Comparison of ENCODE assay signal across 10 cellular contexts in the genomic region with DNA sequence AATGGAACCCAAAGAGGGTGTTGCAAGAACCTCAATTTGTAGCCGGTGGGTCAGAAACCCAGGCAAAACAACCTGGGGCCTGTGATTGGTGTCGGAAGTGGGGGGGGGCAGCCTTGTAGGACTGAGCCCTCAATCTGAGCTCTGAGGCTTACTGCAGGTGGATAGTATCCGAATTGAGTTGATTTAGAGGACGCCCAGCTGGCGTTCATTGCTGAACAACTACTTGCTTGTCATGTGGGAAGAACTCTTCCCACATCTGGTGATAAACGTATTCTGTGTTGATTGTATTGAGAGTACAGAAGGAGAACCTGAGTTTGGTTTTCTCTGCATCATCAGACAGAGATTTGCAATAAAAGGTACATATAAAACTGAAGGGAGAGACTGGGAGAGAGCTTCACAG.
"Had no signal": no experiment of that assay in that cellular context is flagged by ENCODE, and none has a peak within 500 bp of the region (broad histone marks: within the 10 kb centered on the region; RNA-seq: fewer than 3 reads in every experiment).

No MANE protein-coding gene starts in this region.

- H3K36me3 ChIP-seq: brain microvascular endothelial cell, left ventricle myocardium inferior had no signal

- H3K27me3 ChIP-seq: brain microvascular endothelial cell had no signal

- FAIRE-seq: kidney had no signal

- H3K4me3 ChIP-seq: left ventricle myocardium inferior had no signal

- DNase-seq: activated CD4-positive, CD25-positive, alpha-beta regulatory T cell; brain microvascular endothelial cell; cerebellar nuclear complex; effector memory CD8-positive, alpha-beta T cell; kidney; left ventricle myocardium inferior; nephron progenitor cell; stimulated activated CD4-positive, alpha-beta T cell treated with anti-CD3 and anti-CD28 coated beads, Interleukin-12 subunit alpha, Interleukin-12 subunit beta, amount 100 ng/mL, for 4 hours; stimulated activated naive CD8-positive, alpha-beta T cell treated with anti-CD3 and anti-CD28 coated beads, Interleukin-15, Interleukin-2, amounts not matched to agents 100 U/mL and 50 U/mL, for 24 hours; T-helper 17 cell had no signal

- ATAC-seq: effector memory CD8-positive, alpha-beta T cell; stimulated activated naive CD8-positive, alpha-beta T cell treated with anti-CD3 and anti-CD28 coated beads, Interleukin-15, Interleukin-2, amounts not matched to agents 100 U/mL and 50 U/mL, for 24 hours; T-helper 17 cell had no signal

- H3K27ac ChIP-seq: brain microvascular endothelial cell, left ventricle myocardium inferior had no signal

- H3K9me3 ChIP-seq: left ventricle myocardium inferior had no signal
